In genomic region chr5:142529626-142530278, GRCh38 we compare ENCODE assay signal across 12 cellular contexts.
DNase-seq lines count a peak whose midpoint lies in the region; ATAC-seq and TF ChIP-seq lines count a peak whose summit lies in the region.
"Had no signal": no experiment of that assay in that cellular context is flagged by ENCODE, and none has a peak within 500 bp of the region (broad histone marks: within the 10 kb centered on the region; RNA-seq: fewer than 3 reads in every experiment).

No MANE protein-coding gene starts in this region.

- 0 out of 2 replicates have a peak overlapping the region, but pooled peaks have one; percentile 3 for H3K27ac ChIP-seq in GM23248
- H3K27ac ChIP-seq in Panc1 (ENCODE audit: low read length), result no peak overlapping the region
- peak overlapping the region; percentile 89 for H3K27ac ChIP-seq in epithelial cell of prostate

- H3K4me2 ChIP-seq in GM23248 (ENCODE audit: unreplicated experiment), result no peak overlapping the region

- DNase-seq in GM23248 (peak; percentile 93), Panc1 (ENCODE audit: low read depth, low spot score) (peak; percentile 72), epithelial cell of prostate (ENCODE audit: low read depth, low spot score) (peak; percentile 96), pulmonary artery endothelial cell (ENCODE audit: low read depth, low spot score) (peak; percentile 66), GM20000 (ENCODE audit: low spot score) (no peak), posterior vena cava (ENCODE audit: low spot score) (no peak), head of caudate nucleus (no peak), NCI-H526 treated with DMSO at 0.1 percent for 48 hours (lab: John Stamatoyannopoulos, UW) (no peak)
- DNase-seq: activated naive CD4-positive, alpha-beta T cell treated with anti-CD3 and anti-CD28 coated beads, Interleukin-2, amount 10 ng/mL, durations not matched to agents 7 days and 5 days; MV-4-11; NCI-H2227 treated with DMSO at 0.1 percent for 48 hours had no signal

- BruUV-seq in Panc1 (replicated peaks; lab: Mats Ljungman, UMichigan), result no TSS peak

- CTCF ChIA-PET in Panc1 (lab: Charles Lee), result no interaction called here

- 81% methylated on average over 4 of the region's 4 CpGs for WGBS in GM23248 (ENCODE audit: low coverage in 1 of 2, low lambda C conversion rate in 2 of 2, missing lambda C conversion rate in 2 of 2), 2 experiments

- H3K27me3 ChIP-seq in GM23248 (replicated peaks; ENCODE audit: insufficient read depth) (no peaks in the 10 kb centered on the region), Panc1 (ENCODE audit: control insufficient read depth, insufficient read depth, low read length) (no peaks in the 10 kb centered on the region)

- in situ Hi-C loops in GM23248 (cut with MboI), result no loop called here
- in situ Hi-C loops in Panc1 (cut with HindIII; ENCODE audit: low pct_unique_long_range_greater_than_20kb, low sequenced_read_pairs), result no loop called here

- H3K4me3 ChIP-seq in GM23248 (no peak overlapping the region), Panc1 (ENCODE audit: low read depth in 2 of 2, low read length in 2 of 2) (no peak overlapping the region)

- peak; percentile 91 for ATAC-seq in Panc1
- ATAC-seq: sciatic nerve had no signal

- H3K4me1 ChIP-seq in GM23248 (ENCODE audit: insufficient read depth), result peaks cover 14% of the 10 kb centered on the region; the same call in 1 of the 2 replicates
- H3K4me1 ChIP-seq in Panc1 (ENCODE audit: control insufficient read depth, insufficient read depth, low read length), result no peaks in the 10 kb centered on the region; the same call in 1 of the 2 replicates

- TF ChIP-seq CTCF in Panc1 (IDR thresholded peaks at IDR 0.05), result no peak
- no peak for TF ChIP-seq CTCF in GM20000 (IDR thresholded peaks at IDR 0.05; ENCODE audit: extremely low read depth, missing control alignments)

- peaks cover 26% of the 10 kb centered on the region for H3F3A ChIP-seq in GM23248 (ENCODE audit: insufficient read depth)

- H2AFZ ChIP-seq in GM23248, result no peak overlapping the region

- H3K9me3 ChIP-seq in GM23248 (ENCODE audit: low read depth) (no peaks in the 10 kb centered on the region), Panc1 (ENCODE audit: control insufficient read depth, insufficient read depth, low read depth, low read length) (peaks cover 5% of the 10 kb centered on the region; the same call in 1 of the 2 replicates)

- no peaks in the 10 kb centered on the region for H3K36me3 ChIP-seq in GM23248 (ENCODE audit: low read depth)
- no peaks in the 10 kb centered on the region for H3K36me3 ChIP-seq in Panc1 (ENCODE audit: control insufficient read depth, insufficient read depth, low read length)

- H4K20me1 ChIP-seq in GM23248 (ENCODE audit: insufficient read depth), result no peaks in the 10 kb centered on the region

- POLR2A ChIA-PET in Panc1 (lab: Charles Lee), result no interaction called here

- H3K9me2 ChIP-seq in GM23248 (ENCODE audit: insufficient read depth), result no peaks in the 10 kb centered on the region

- no peak overlapping the region for H3K9ac ChIP-seq in GM23248

- H3K79me2 ChIP-seq in GM23248 (ENCODE audit: insufficient read depth), result no peaks in the 10 kb centered on the region

- intact Hi-C loops in Panc1 (cut with micrococcal nuclease; ENCODE audit: unreplicated experiment), result no loop called here
- intact Hi-C loops in posterior vena cava (cut with DNase I), result no loop called here
- intact Hi-C loops in head of caudate nucleus (cut with DNase I), result no loop called here

Comparison
In these comparisons a context has a peak if more than half of its experiments do, and no peak if none do; other contexts are left out.
1. DNase-seq: peak in GM23248 (single experiment), Panc1 (single experiment), epithelial cell of prostate (single experiment) and pulmonary artery endothelial cell (single experiment); none in GM20000 (single experiment), posterior vena cava (single experiment), head of caudate nucleus (0 of 42) and NCI-H526 treated with DMSO at 0.1 percent for 48 hours (single experiment).